In the genomic region with DNA sequence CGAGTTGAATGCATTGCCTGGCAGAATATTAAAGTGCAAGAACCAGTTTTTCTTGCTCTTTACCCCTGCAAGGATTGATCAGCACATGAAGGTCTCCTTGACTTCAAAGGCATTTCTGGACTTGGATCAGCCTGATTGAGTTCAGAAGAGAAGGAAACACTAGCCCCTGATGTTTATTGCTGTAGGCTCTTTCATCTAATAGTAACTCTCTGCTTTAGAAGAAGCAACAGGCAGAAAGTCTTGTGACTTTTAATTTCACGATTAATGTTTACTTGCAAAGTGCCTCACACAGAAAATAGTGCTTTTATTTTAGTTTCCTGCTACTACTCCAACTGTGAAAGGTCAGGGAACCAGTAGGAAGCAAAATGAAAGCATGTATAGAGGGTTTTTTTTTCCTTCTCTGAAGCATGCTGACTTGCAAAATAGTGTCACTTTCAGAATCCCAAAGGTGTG, we compare ENCODE assay signal across 1 cellular context.
TF ChIP-seq lines count a peak whose summit lies in the region.

No MANE protein-coding gene starts in this region.

TF ChIP-seq in H1, 55 proteins besides CTCF, POLR2A, EP300 and RAD21:
- TF ChIP-seq FOSL1 (IDR thresholded peaks at IDR 0.05; ENCODE audit: insufficient read depth, low read depth, low read length): no peak
- TF ChIP-seq, protein P1, sequence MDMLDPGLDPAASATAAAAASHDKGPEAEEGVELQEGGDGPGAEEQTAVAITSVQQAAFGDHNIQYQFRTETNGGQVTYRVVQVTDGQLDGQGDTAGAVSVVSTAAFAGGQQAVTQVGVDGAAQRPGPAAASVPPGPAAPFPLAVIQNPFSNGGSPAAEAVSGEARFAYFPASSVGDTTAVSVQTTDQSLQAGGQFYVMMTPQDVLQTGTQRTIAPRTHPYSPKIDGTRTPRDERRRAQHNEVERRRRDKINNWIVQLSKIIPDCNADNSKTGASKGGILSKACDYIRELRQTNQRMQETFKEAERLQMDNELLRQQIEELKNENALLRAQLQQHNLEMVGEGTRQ (IDR thresholded peaks at IDR 0.05; ENCODE audit: low read length): no peak
- TF ChIP-seq SP1 (IDR thresholded peaks at IDR 0.05; ENCODE audit: low read depth, low read length): no peak
- no peak for TF ChIP-seq EGR1 (IDR thresholded peaks at IDR 0.05; ENCODE audit: borderline replicate concordance, low read depth, low read length)
- TF ChIP-seq SRF (IDR thresholded peaks at IDR 0.05; ENCODE audit: low read depth, low read length): no peak
- no peak for TF ChIP-seq HDAC2 (IDR thresholded peaks at IDR 0.05; ENCODE audit: borderline replicate concordance in 1 of 2, low read depth in 2 of 2, low read length in 2 of 2)
- no peak for TF ChIP-seq RBBP5 (IDR thresholded peaks at IDR 0.05; ENCODE audit: borderline replicate concordance, low read depth, low read length)
- no peak for TF ChIP-seq CHD1 (IDR thresholded peaks at IDR 0.05; ENCODE audit: low read depth, low read length)
- no peak for TF ChIP-seq HDAC6 (IDR thresholded peaks at IDR 0.05; ENCODE audit: low read depth, low read length)
- TF ChIP-seq CEBPB (IDR thresholded peaks at IDR 0.05; ENCODE audit: low read depth, low read length): no peak
- TF ChIP-seq, protein P2, sequence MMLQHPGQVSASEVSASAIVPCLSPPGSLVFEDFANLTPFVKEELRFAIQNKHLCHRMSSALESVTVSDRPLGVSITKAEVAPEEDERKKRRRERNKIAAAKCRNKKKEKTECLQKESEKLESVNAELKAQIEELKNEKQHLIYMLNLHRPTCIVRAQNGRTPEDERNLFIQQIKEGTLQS (IDR thresholded peaks at IDR 0.05; ENCODE audit: insufficient read depth, low read depth, low read length): no peak
- TF ChIP-seq CHD2 (IDR thresholded peaks at IDR 0.05; ENCODE audit: low read length): no peak
- no peak for TF ChIP-seq GTF2F1 (IDR thresholded peaks at IDR 0.05; ENCODE audit: borderline replicate concordance, low read depth, low read length)
- no peak for TF ChIP-seq JUND (IDR thresholded peaks at IDR 0.05; ENCODE audit: low read length)
- no peak for TF ChIP-seq TAF7 (optimal IDR thresholded peaks at IDR 0.05; ENCODE audit: borderline replicate concordance, low read depth, low read length)
- TF ChIP-seq, protein P3, sequence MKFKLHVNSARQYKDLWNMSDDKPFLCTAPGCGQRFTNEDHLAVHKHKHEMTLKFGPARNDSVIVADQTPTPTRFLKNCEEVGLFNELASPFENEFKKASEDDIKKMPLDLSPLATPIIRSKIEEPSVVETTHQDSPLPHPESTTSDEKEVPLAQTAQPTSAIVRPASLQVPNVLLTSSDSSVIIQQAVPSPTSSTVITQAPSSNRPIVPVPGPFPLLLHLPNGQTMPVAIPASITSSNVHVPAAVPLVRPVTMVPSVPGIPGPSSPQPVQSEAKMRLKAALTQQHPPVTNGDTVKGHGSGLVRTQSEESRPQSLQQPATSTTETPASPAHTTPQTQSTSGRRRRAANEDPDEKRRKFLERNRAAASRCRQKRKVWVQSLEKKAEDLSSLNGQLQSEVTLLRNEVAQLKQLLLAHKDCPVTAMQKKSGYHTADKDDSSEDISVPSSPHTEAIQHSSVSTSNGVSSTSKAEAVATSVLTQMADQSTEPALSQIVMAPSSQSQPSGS (IDR thresholded peaks at IDR 0.05; ENCODE audit: low read length): no peak
- no peak for TF ChIP-seq TEAD4 (IDR thresholded peaks at IDR 0.05; ENCODE audit: low read depth, low read length)
- TF ChIP-seq POU5F1 (IDR thresholded peaks at IDR 0.05; ENCODE audit: low read depth, low read length): no peak
- TF ChIP-seq CREB1 (IDR thresholded peaks at IDR 0.05): no peak
